ENCODE assay signal across 12 cellular contexts in genomic region chr3:51502562-51502910, GRCh38. TPM values are rescaled to one million over a fixed set of nuclear protein-coding genes. Genes with fewer than 3 reads are reported as not detected.
A peak's percentile ranks its signal among the peaks of the same experiment; 100 is the strongest.
DNase-seq lines count a peak whose midpoint lies in the region; ATAC-seq, FAIRE-seq and TF ChIP-seq lines count a peak whose summit lies in the region.
"Had no signal": no experiment of that assay in that cellular context is flagged by ENCODE, and none has a peak within 500 bp of the region (broad histone marks: within the 10 kb centered on the region; RNA-seq: fewer than 3 reads in every experiment).

No MANE protein-coding gene starts in this region.

- H3K9me3 Mint-ChIP-seq in chondrocyte (ENCODE audit: low read depth): no peaks in the 10 kb centered on the region
- H3K9me3 Mint-ChIP-seq: CD4-positive, alpha-beta T cell had no signal

- no peak for FAIRE-seq in HepG2 (lab: Jason Lieb, UNC)
- FAIRE-seq: A204.1 had no signal

- TF ChIP-seq CTCF in RWPE2 (IDR thresholded peaks at IDR 0.05; ENCODE audit: poor library complexity, severe bottlenecking) (peak; percentile 2), chondrocyte (IDR thresholded peaks at IDR 0.05) (no peak), HepG2 (CRISPR knock-in tag; IDR thresholded peaks at IDR 0.05) (no peak)

- no peaks in the 10 kb centered on the region for H3K27me3 Mint-ChIP-seq in chondrocyte (ENCODE audit: low read depth)
- H3K27me3 Mint-ChIP-seq: CD4-positive, alpha-beta T cell had no signal

- H2BK120ac ChIP-seq in mesenchymal stem cell (ENCODE audit: low read depth, low read length): no peak overlapping the region

- H3K27me3 ChIP-seq in RWPE2 (ENCODE audit: insufficient read depth, poor library complexity, severe bottlenecking): no peaks in the 10 kb centered on the region
- H3K27me3 ChIP-seq in mesenchymal stem cell (ENCODE audit: control insufficient read depth in 1 of 2, insufficient read depth in 1 of 2, low read length in 2 of 2): peaks cover 0 to 4% of the 10 kb centered on the region in 2 experiments
- H3K27me3 ChIP-seq in HepG2 (ENCODE audit: control insufficient read depth in 1 of 2, insufficient read depth in 2 of 2, low read length in 2 of 2): peaks cover 0 to 3% of the 10 kb centered on the region in 2 experiments; a peak in 1 of 5 replicates

- H3K79me1 ChIP-seq in mesenchymal stem cell (replicated peaks; ENCODE audit: low read length, poor library complexity, severe bottlenecking): no peaks in the 10 kb centered on the region

- H3K18ac ChIP-seq in mesenchymal stem cell (ENCODE audit: low read depth in 1 of 2, low read length in 2 of 2): no peak overlapping the region

- no peak overlapping the region for H2BK15ac ChIP-seq in mesenchymal stem cell (ENCODE audit: low read depth, poor library complexity, severe bottlenecking)

- peaks cover 10% of the 10 kb centered on the region for H3K4me1 Mint-ChIP-seq in chondrocyte (ENCODE audit: low read depth)

- no peak overlapping the region for H3K27ac Mint-ChIP-seq in chondrocyte (ENCODE audit: unreplicated experiment)

- H2AK5ac ChIP-seq in mesenchymal stem cell (ENCODE audit: low read length, severe bottlenecking): no peak overlapping the region

- H3K9ac ChIP-seq in mesenchymal stem cell (ENCODE audit: low read length) (no peak overlapping the region), HepG2 (ENCODE audit: insufficient read depth, low read depth, low read length) (no peak overlapping the region)

- TF ChIP-seq RAD21 in HepG2 (CRISPR knock-in tag; IDR thresholded peaks at IDR 0.05): no peak

- no peaks in the 10 kb centered on the region for H3K4me1 ChIP-seq in RWPE2 (ENCODE audit: insufficient read depth, poor library complexity, severe bottlenecking)
- H3K4me1 ChIP-seq in mesenchymal stem cell (ENCODE audit: control insufficient read depth, insufficient read depth, low read depth, low read length): peaks cover 1% of the 10 kb centered on the region
- H3K4me1 ChIP-seq in HepG2 (ENCODE audit: insufficient read depth, low read length): peaks cover 18% of the 10 kb centered on the region
- H3K4me1 ChIP-seq: Caco-2 had no signal

- peak overlapping the region; percentile 41 for H4K91ac ChIP-seq in mesenchymal stem cell (ENCODE audit: low read length)

- in situ Hi-C loops in HepG2 (cut with HindIII; ENCODE audit: extremely low pct_ligation_motif_present, low pct_unique_long_range_greater_than_20kb): loop anchor here (5.0 kb wide), 2 partner anchors 135 to 165 kb away; no protein-coding TSS in a partner anchor

- no peak for TF ChIP-seq EP300 in HepG2 (IDR thresholded peaks at IDR 0.05; ENCODE audit: low read depth in 2 of 2, low read length in 2 of 2)
- no peak for TF ChIP-seq EP300 in HepG2 (CRISPR knock-in tag; IDR thresholded peaks at IDR 0.05; ENCODE audit: borderline replicate concordance)

- H3K4me3 ChIP-seq in RWPE2 (ENCODE audit: severe bottlenecking): no peak overlapping the region
- H3K4me3 ChIP-seq in mesenchymal stem cell (ENCODE audit: insufficient read depth in 1 of 2, low read depth in 1 of 2, low read length in 2 of 2): no peak overlapping the region
- no peak overlapping the region for H3K4me3 ChIP-seq in HepG2 (replicated peaks in 1 of 3; ENCODE audit: insufficient read depth in 1 of 3, low read depth in 2 of 3, low read length in 3 of 3)

- H3K4ac ChIP-seq in mesenchymal stem cell (ENCODE audit: low read depth in 1 of 2, low read length in 2 of 2): no peak overlapping the region

- H2AFZ ChIP-seq in mesenchymal stem cell (ENCODE audit: low read depth, low read length): no peak overlapping the region
- H2AFZ ChIP-seq in HepG2 (ENCODE audit: low read length): no peak overlapping the region

- H3K4me3 Mint-ChIP-seq in chondrocyte (ENCODE audit: unreplicated experiment): no peak overlapping the region

- no peak for TF ChIP-seq POLR2A in HepG2 (IDR thresholded peaks at IDR 0.05; ENCODE audit: insufficient read depth in 1 of 2, low read depth in 2 of 2, low read length in 2 of 2)

- H3K36me3 ChIP-seq in RWPE2 (ENCODE audit: low read depth) (no peaks in the 10 kb centered on the region), mesenchymal stem cell (ENCODE audit: control insufficient read depth in 1 of 2, insufficient read depth in 2 of 2, low read depth in 1 of 2, low read length in 2 of 2) (no peaks in the 10 kb centered on the region), HepG2 (replicated peaks in 1 of 2; ENCODE audit: control insufficient read depth in 1 of 2, insufficient read depth in 2 of 2, low read length in 2 of 2) (no peaks in the 10 kb centered on the region)

- BruUV-seq in HepG2 (replicated peaks; lab: Mats Ljungman, UMichigan): no TSS peak

- WGBS in mesenchymal stem cell: 19% methylated on average over 2 of the region's 2 CpGs
- 13% methylated on average over 2 of the region's 2 CpGs for WGBS in HepG2 (ENCODE audit: low lambda C conversion rate)

- H3K9me3 ChIP-seq in RWPE2 (ENCODE audit: severe bottlenecking) (no peaks in the 10 kb centered on the region), mesenchymal stem cell (ENCODE audit: control insufficient read depth, low read length) (no peaks in the 10 kb centered on the region), HepG2 (ENCODE audit: low read length) (no peaks in the 10 kb centered on the region)
- H3K9me3 ChIP-seq: Caco-2 had no signal

- H2BK5ac ChIP-seq in mesenchymal stem cell (ENCODE audit: low read depth, low read length, poor library complexity, severe bottlenecking): no peak overlapping the region

- CTCF ChIA-PET in HepG2 (lab: Yijun Ruan, JAX; ENCODE audit: low intra/inter-chr PET ratio, low total read pairs): interaction anchor here (1.4 to 3.0 kb wide), 4 partner anchors 47 to 179 kb away, joined by 5 to 47 read pairs (median 11); no protein-coding TSS in a partner anchor

- DNase-seq in RWPE2 (ENCODE audit: low spot score): no peak
- peak; percentile 21 for DNase-seq in chondrocyte (ENCODE audit: low spot score)
- DNase-seq in mesenchymal stem cell: no peak
- DNase-seq in NAMALWA (ENCODE audit: low spot score): no peak
- DNase-seq in HepG2 (ENCODE audit: low spot score): no peak
- no peak for DNase-seq in stimulated activated CD4-positive, alpha-beta T cell treated with anti-CD3 and anti-CD28 coated beads, Interleukin-4, amount 100 ng/mL, for 1 hour
- DNase-seq: DMS153, DMS79 had no signal

- no peak overlapping the region for H4K8ac ChIP-seq in mesenchymal stem cell (ENCODE audit: low read length)

- H3K27ac ChIP-seq in RWPE2 (ENCODE audit: poor library complexity, severe bottlenecking): no peak overlapping the region
- H3K27ac ChIP-seq in mesenchymal stem cell (ENCODE audit: low read length, poor library complexity, severe bottlenecking): no peak overlapping the region
- H3K27ac ChIP-seq in HepG2 (ENCODE audit: extremely low read length, insufficient read depth, low read length): no peak overlapping the region
- H3K27ac ChIP-seq: C4-2B had no signal

- intact Hi-C loops in HepG2 (cut with micrococcal nuclease; ENCODE audit: unreplicated experiment): loop anchor here (1.0 kb wide), 1 partner anchor 136 kb away; no protein-coding TSS in a partner anchor

- H4K20me1 ChIP-seq in HepG2 (ENCODE audit: insufficient read depth, low read length): peaks cover 9% of the 10 kb centered on the region

- H2BK12ac ChIP-seq in mesenchymal stem cell (ENCODE audit: low read length in 2 of 2): no peak overlapping the region

- ATAC-seq in RWPE2 (ENCODE audit: low read depth) (no peak), HepG2 (no peak)

- POLR2A ChIA-PET in HepG2 (lab: Yijun Ruan, JAX): interaction anchor here (0.8 to 2.0 kb wide), 6 partner anchors 37 to 180 kb away, joined by 3 to 9 read pairs (median 4); partner anchors contain the start of gene MANF

- no peak overlapping the region for H3K14ac ChIP-seq in mesenchymal stem cell (ENCODE audit: low read length in 2 of 2)

- H3K79me2 ChIP-seq in HepG2 (ENCODE audit: insufficient read depth, low read length): peaks cover 13% of the 10 kb centered on the region

- no peak overlapping the region for H3K23ac ChIP-seq in mesenchymal stem cell (ENCODE audit: low read length in 2 of 2)

- H3K36me3 Mint-ChIP-seq in chondrocyte (ENCODE audit: low read depth): no peaks in the 10 kb centered on the region

- H3K4me2 ChIP-seq in mesenchymal stem cell (ENCODE audit: low read length, poor library complexity, severe bottlenecking) (no peak overlapping the region), HepG2 (ENCODE audit: low read depth, low read length) (no peak overlapping the region)

RNA-seq across cellular contexts. Expression of gene DCAF1, which starts 2.7 kb away (rescaled TPM):
- total RNA-seq in chondrocyte (13.8 to 17.6 TPM (median 13.8 TPM) in 3 replicates), HepG2 (2016; rRNA removed; fragmentation: Illumina TruSeq; extraction: Trizol) (14.3 and 23.3 TPM in 2 replicates)
- polyA plus RNA-seq in mesenchymal stem cell (2013, experiment 1 of 2): 6.8 TPM
- polyA plus RNA-seq in mesenchymal stem cell (2013, experiment 2 of 2): 6.3 TPM
- total RNA-seq in HepG2 (2016; cell fraction: cytosol; rRNA removed; fragmentation: Illumina TruSeq; extraction: Trizol; ENCODE audit: low read depth): 4.8 and 5.0 TPM in 2 replicates
- 13.7 and 21.8 TPM in 2 replicates for total RNA-seq in HepG2 (2016; cell fraction: insoluble cytoplasmic fraction; rRNA removed; fragmentation: Illumina TruSeq; extraction: Trizol)
- total RNA-seq in HepG2 (2016; cell fraction: membrane; rRNA removed; fragmentation: Illumina TruSeq; extraction: Trizol): 6.6 and 6.7 TPM in 2 replicates
- total RNA-seq in HepG2 (2016; cell fraction: nucleus; rRNA removed; fragmentation: Illumina TruSeq; extraction: Trizol): 16.2 and 17.2 TPM in 2 replicates
- polyA plus RNA-seq in HepG2 (2011; rRNA removed): 7.5 and 7.7 TPM in 2 replicates
- polyA plus RNA-seq in HepG2 (2011; cell fraction: cytosol; rRNA removed): 5.0 and 6.2 TPM in 2 replicates
- 14.1 and 15.6 TPM in 2 replicates for polyA plus RNA-seq in HepG2 (2011; cell fraction: nucleus; rRNA removed)
- polyA plus RNA-seq in HepG2 (2012): 11.2 and 12.3 TPM in 2 replicates
- 0.66 and 0.68 TPM in 2 replicates for polyA plus RNA-seq in HepG2 (2016; cell fraction: cytosol; fragmentation: Illumina TruSeq; extraction: Trizol; ENCODE audit: low read depth)
- polyA plus RNA-seq in HepG2 (2016; cell fraction: insoluble cytoplasmic fraction; fragmentation: Illumina TruSeq; extraction: Trizol; ENCODE audit: low read depth): 15.7 and 17.6 TPM in 2 replicates
- 2.2 and 2.3 TPM in 2 replicates for polyA plus RNA-seq in HepG2 (2016; cell fraction: membrane; fragmentation: Illumina TruSeq; extraction: Trizol; ENCODE audit: low read depth)
- 26.5 and 28.6 TPM in 2 replicates for polyA plus RNA-seq in HepG2 (2016; cell fraction: nucleus; fragmentation: Illumina TruSeq; extraction: Trizol; ENCODE audit: insufficient read depth, low read depth)
- polyA minus RNA-seq in HepG2 (2011; rRNA and poly(A)+ RNA removed; ENCODE audit: low replicate concordance): 23.4 and 48.5 TPM in 2 replicates
- polyA minus RNA-seq in HepG2 (2011; cell fraction: cytosol; rRNA and poly(A)+ RNA removed): 10.9 and 11.4 TPM in 2 replicates
- 14.0 and 16.2 TPM in 2 replicates for polyA minus RNA-seq in HepG2 (2011; cell fraction: nucleus; rRNA and poly(A)+ RNA removed)

RNA-seq across cellular contexts. Expression of gene RAD54L2, which starts 36.0 kb away (rescaled TPM):
- 19.3 to 26.9 TPM (median 20.4 TPM) in 3 replicates for total RNA-seq in chondrocyte
- 6.0 TPM for polyA plus RNA-seq in mesenchymal stem cell (2013, experiment 1 of 2)
- 5.5 TPM for polyA plus RNA-seq in mesenchymal stem cell (2013, experiment 2 of 2)
- 14.4 and 14.8 TPM in 2 replicates for total RNA-seq in HepG2 (2016; rRNA removed; fragmentation: Illumina TruSeq; extraction: Trizol)
- total RNA-seq in HepG2 (2016; cell fraction: cytosol; rRNA removed; fragmentation: Illumina TruSeq; extraction: Trizol; ENCODE audit: low read depth): 7.6 and 9.0 TPM in 2 replicates
- total RNA-seq in HepG2 (2016; cell fraction: insoluble cytoplasmic fraction; rRNA removed; fragmentation: Illumina TruSeq; extraction: Trizol): 12.0 and 15.1 TPM in 2 replicates
- total RNA-seq in HepG2 (2016; cell fraction: membrane; rRNA removed; fragmentation: Illumina TruSeq; extraction: Trizol): 7.8 and 8.1 TPM in 2 replicates
- 22.2 and 23.7 TPM in 2 replicates for total RNA-seq in HepG2 (2016; cell fraction: nucleus; rRNA removed; fragmentation: Illumina TruSeq; extraction: Trizol)
- 4.9 and 5.5 TPM in 2 replicates for polyA plus RNA-seq in HepG2 (2011; rRNA removed)
- 1.9 and 2.3 TPM in 2 replicates for polyA plus RNA-seq in HepG2 (2011; cell fraction: cytosol; rRNA removed)
- 13.0 and 13.7 TPM in 2 replicates for polyA plus RNA-seq in HepG2 (2011; cell fraction: nucleus; rRNA removed)
- 5.0 and 5.8 TPM in 2 replicates for polyA plus RNA-seq in HepG2 (2012)
- polyA plus RNA-seq in HepG2 (2016; cell fraction: cytosol; fragmentation: Illumina TruSeq; extraction: Trizol; ENCODE audit: low read depth): 0.18 and 0.20 TPM in 2 replicates
- 4.3 and 4.8 TPM in 2 replicates for polyA plus RNA-seq in HepG2 (2016; cell fraction: insoluble cytoplasmic fraction; fragmentation: Illumina TruSeq; extraction: Trizol; ENCODE audit: low read depth)
- 0.70 and 0.93 TPM in 2 replicates for polyA plus RNA-seq in HepG2 (2016; cell fraction: membrane; fragmentation: Illumina TruSeq; extraction: Trizol; ENCODE audit: low read depth)
- 20.2 and 20.5 TPM in 2 replicates for polyA plus RNA-seq in HepG2 (2016; cell fraction: nucleus; fragmentation: Illumina TruSeq; extraction: Trizol; ENCODE audit: insufficient read depth, low read depth)
- 21.7 and 33.6 TPM in 2 replicates for polyA minus RNA-seq in HepG2 (2011; rRNA and poly(A)+ RNA removed; ENCODE audit: low replicate concordance)
- polyA minus RNA-seq in HepG2 (2011; cell fraction: cytosol; rRNA and poly(A)+ RNA removed): 7.8 and 11.7 TPM in 2 replicates
- 33.7 and 44.8 TPM in 2 replicates for polyA minus RNA-seq in HepG2 (2011; cell fraction: nucleus; rRNA and poly(A)+ RNA removed)
